1 cellular context compared by ENCODE assay signal in genomic region chr9:17863213-17863883, GRCh38.
A peak's percentile ranks its signal among the peaks of the same experiment; 100 is the strongest.
TF ChIP-seq lines count a peak whose summit lies in the region.

No MANE protein-coding gene starts in this region.

TF ChIP-seq in GM12878, 131 proteins besides CTCF, POLR2A, EP300 and RAD21 (continued from another document):
- TF ChIP-seq, protein P1, sequence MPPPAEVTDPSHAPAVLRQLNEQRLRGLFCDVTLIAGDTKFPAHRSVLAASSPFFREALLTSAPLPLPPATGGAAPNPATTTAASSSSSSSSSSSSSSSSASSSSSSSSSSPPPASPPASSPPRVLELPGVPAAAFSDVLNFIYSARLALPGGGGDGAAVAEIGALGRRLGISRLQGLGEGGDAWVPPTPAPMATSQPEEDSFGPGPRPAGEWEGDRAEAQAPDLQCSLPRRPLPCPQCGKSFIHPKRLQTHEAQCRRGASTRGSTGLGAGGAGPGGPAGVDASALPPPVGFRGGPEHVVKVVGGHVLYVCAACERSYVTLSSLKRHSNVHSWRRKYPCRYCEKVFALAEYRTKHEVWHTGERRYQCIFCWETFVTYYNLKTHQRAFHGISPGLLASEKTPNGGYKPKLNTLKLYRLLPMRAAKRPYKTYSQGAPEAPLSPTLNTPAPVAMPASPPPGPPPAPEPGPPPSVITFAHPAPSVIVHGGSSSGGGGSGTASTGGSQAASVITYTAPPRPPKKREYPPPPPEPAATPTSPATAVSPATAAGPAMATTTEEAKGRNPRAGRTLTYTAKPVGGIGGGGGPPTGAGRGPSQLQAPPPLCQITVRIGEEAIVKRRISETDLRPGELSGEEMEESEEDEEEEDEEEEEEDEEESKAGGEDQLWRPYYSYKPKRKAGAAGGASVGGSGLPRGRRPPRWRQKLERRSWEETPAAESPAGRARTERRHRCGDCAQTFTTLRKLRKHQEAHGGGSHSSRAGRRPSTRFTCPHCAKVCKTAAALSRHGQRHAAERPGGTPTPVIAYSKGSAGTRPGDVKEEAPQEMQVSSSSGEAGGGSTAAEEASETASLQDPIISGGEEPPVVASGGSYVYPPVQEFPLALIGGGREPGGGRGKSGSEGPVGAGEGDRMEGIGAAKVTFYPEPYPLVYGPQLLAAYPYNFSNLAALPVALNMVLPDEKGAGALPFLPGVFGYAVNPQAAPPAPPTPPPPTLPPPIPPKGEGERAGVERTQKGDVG (CRISPR knock-in tag; IDR thresholded peaks at IDR 0.05) = no peak
- TF ChIP-seq HDAC2 (IDR thresholded peaks at IDR 0.05) = no peak
- no peak for TF ChIP-seq POLR2AphosphoS5 (IDR thresholded peaks at IDR 0.05; ENCODE audit: low read length)
- TF ChIP-seq NR2F1 (conservative IDR thresholded peaks at IDR 0.05) = peak; percentile 99
- TF ChIP-seq SRF (IDR thresholded peaks at IDR 0.05; ENCODE audit: low read depth in 2 of 2, low read length in 2 of 2) = no peak
- peak; percentile 80; the same call in 1 of the 2 replicates for TF ChIP-seq ZSCAN29 (IDR thresholded peaks at IDR 0.05)
- no peak for TF ChIP-seq PRDM15 (CRISPR knock-in tag; IDR thresholded peaks at IDR 0.05)
- TF ChIP-seq MAX (IDR thresholded peaks at IDR 0.05; ENCODE audit: low read depth, low read length) = no peak
- no peak for TF ChIP-seq ZNF24 (IDR thresholded peaks at IDR 0.05)
- no peak; the same call in 1 of the 2 replicates for TF ChIP-seq RAD51 (IDR thresholded peaks at IDR 0.05)
- TF ChIP-seq FOXK2 (IDR thresholded peaks at IDR 0.05) = no peak
